Comparison of ENCODE assay signal across 1 cellular context in the genomic region with DNA sequence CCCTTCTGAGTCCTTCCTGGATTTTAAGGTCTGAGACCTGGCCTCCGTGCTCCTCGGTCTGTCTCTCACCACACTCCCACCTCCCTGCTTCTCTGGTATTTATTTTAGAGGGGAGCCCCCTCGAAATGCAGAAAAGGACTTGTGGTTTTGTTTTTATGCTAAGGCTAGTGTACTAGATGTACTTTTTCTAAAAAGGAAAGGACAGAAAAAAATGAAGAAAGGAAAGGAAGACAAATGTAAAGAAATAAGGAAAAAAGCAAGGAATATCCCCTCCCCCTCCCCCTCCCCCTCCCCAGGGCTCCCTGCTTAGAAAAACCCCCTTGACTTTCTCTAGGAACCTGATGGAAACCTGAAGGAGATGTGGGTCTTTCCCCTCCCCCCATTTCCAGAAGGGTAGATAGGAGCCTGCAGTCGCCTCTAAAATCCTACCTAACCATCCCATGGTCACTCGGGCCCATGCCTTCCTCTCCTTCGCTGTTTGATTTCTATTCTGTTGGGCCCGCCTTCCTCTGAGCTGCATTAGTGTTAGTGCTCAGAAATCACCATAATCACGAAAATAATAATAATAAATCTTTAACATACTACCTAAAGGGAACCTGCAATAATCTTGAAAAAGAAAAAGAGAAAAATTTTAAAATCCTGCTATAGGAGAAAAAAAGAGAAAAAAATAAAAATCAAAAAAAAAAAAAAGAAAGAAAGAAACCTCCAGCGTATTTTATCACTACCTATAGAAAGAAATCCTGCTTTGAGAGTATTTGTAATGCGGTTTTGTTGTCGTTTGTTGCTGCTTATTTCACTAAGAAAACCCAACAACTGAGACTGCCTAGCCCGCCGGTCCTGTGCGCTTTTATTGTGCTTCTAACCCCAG.
TF ChIP-seq lines count a peak whose summit lies in the region.

No MANE protein-coding gene starts in this region.

TF ChIP-seq in K562, 482 proteins besides CTCF, POLR2A, EP300 and RAD21:
- TF ChIP-seq, protein P1, sequence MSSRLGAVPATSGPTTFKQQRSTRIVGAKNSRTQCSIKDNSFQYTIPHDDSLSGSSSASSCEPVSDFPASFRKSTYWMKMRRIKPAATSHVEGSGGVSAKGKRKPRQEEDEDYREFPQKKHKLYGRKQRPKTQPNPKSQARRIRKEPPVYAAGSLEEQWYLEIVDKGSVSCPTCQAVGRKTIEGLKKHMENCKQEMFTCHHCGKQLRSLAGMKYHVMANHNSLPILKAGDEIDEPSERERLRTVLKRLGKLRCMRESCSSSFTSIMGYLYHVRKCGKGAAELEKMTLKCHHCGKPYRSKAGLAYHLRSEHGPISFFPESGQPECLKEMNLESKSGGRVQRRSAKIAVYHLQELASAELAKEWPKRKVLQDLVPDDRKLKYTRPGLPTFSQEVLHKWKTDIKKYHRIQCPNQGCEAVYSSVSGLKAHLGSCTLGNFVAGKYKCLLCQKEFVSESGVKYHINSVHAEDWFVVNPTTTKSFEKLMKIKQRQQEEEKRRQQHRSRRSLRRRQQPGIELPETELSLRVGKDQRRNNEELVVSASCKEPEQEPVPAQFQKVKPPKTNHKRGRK (tag; IDR thresholded peaks at IDR 0.05): peak; percentile 33; the same call in 1 of the 2 replicates
- TF ChIP-seq KDM1A (IDR thresholded peaks at IDR 0.05) (peak in 1 of 2 experiments; percentile 71; a peak in 2 of 4 replicates), ZNF589 (CRISPR knock-in tag; IDR thresholded peaks at IDR 0.05; ENCODE audit: low read depth) (no peak)
